ENCODE assay signal across 9 cellular contexts in the genomic region with DNA sequence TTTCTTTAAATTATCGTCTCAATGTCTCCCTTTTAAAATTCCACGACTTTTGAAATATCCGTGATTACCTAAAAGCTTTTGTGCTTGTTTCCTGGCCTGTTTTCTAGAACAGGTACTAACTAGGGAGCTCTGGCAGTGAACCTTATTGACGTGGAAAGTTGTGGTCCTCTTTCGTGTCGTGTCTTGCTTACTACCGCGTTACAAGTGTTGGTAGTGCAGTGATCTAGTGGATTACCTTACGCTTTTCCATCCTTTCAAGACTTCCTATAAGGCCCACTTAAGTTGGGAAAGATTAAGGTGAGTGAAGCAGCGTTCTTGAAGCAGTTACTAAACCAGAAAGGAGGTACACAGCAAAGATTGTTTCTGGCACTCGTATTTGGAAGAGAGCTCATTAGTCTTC. TPM values are rescaled to one million over a fixed set of nuclear protein-coding genes. Genes with fewer than 3 reads are reported as not detected.
DNase-seq lines count a peak whose midpoint lies in the region; ATAC-seq and TF ChIP-seq lines count a peak whose summit lies in the region.
"Had no signal": no experiment of that assay in that cellular context is flagged by ENCODE, and none has a peak within 500 bp of the region (broad histone marks: within the 10 kb centered on the region; RNA-seq: fewer than 3 reads in every experiment).

No MANE protein-coding gene starts in this region.

- ATAC-seq in GM18511 (IDR thresholded peaks at IDR 0.05; ENCODE audit: unreplicated experiment) (no peak), HG02571 (IDR thresholded peaks at IDR 0.05; ENCODE audit: unreplicated experiment) (no peak)

- peaks cover 14 to 39% of the 10 kb centered on the region in 2 donors for H3K36me3 ChIP-seq in ascending aorta

- peaks cover 0 to 24% of the 10 kb centered on the region in 2 donors for H3K4me1 ChIP-seq in ascending aorta

- TF ChIP-seq CTCF in C4-2B (conservative IDR thresholded peaks at IDR 0.05), result no peak
- no peak for TF ChIP-seq CTCF in HFFc6 (IDR thresholded peaks at IDR 0.05)
- TF ChIP-seq CTCF in ascending aorta (IDR thresholded peaks at IDR 0.05), result no peak

- H3K27me3 ChIP-seq in ascending aorta (no peaks in the 10 kb centered on the region), layer of hippocampus (ENCODE audit: control insufficient read depth, insufficient read depth, low read length) (no peaks in the 10 kb centered on the region)

- no peaks in the 10 kb centered on the region for H3K9me3 Mint-ChIP-seq in HFFc6

- no peaks in the 10 kb centered on the region for H3K9me3 ChIP-seq in ascending aorta

- DNase-seq in HFFc6 (no peak), ascending aorta (ENCODE audit: low spot score in 2 of 2) (no peak), superior temporal gyrus (ENCODE audit: extremely low spot score) (peak; percentile 44)
- no peak for DNase-seq in stimulated activated CD8-positive, alpha-beta memory T cell treated with anti-CD3 and anti-CD28 coated beads, Interleukin-4, amount 100 ng/mL, for 48 hours

- peak overlapping the region; percentile 94 for H3K4me3 Mint-ChIP-seq in HFFc6

- H3K27ac Mint-ChIP-seq in HFFc6, result peak overlapping the region; percentile 95

- H3K36me3 Mint-ChIP-seq in HFFc6 (ENCODE audit: low read depth), result peaks cover 30% of the 10 kb centered on the region

- peak overlapping the region; percentile 52 for H3K27ac ChIP-seq in C4-2B
- peak overlapping the region; percentile 98 to 100 for H3K27ac ChIP-seq in ascending aorta
- H3K27ac ChIP-seq in layer of hippocampus (ENCODE audit: low read depth, low read length), result peak overlapping the region; percentile 100

- intact Hi-C loops in ascending aorta (cut with DNase I), result loop anchor here (2.0 to 10.0 kb wide), 4 partner anchors 36 to 742 kb away; partner anchors contain the start of genes CASP8AP2, SRSF12 and UBE2J1

- H3K27me3 Mint-ChIP-seq in HFFc6 (ENCODE audit: insufficient read depth), result peaks cover 8% of the 10 kb centered on the region

- peaks cover 27% of the 10 kb centered on the region for H3K4me1 Mint-ChIP-seq in HFFc6 (ENCODE audit: low read depth)

- H3K4me3 ChIP-seq in ascending aorta, result peak overlapping the region; percentile 86 to 96

RNA-seq across cellular contexts. Expression of gene PNRC1, which starts 1.9 kb away (rescaled TPM):
- total RNA-seq in HFFc6 (2021; fragmentation: NEBNext Ultra II Directional; extraction: Animal tissue kit (Norgen Biotek cat#: 25700)), result 10 to 100 TPM; 42.2 to 63.2 (median 52.8) TPM
- 196 TPM for total RNA-seq in ascending aorta

RNA-seq across cellular contexts. Expression of gene SRSF12, which starts 35.4 kb away (rescaled TPM):
- not detected for total RNA-seq in HFFc6 (2021; fragmentation: NEBNext Ultra II Directional; extraction: Animal tissue kit (Norgen Biotek cat#: 25700))
- 0.53 TPM for total RNA-seq in ascending aorta
- total RNA-seq: RPMI7951 had no signal
